ENCODE assay signal across 8 cellular contexts in genomic region chr11:66001941-66002647, GRCh38. TPM values are rescaled to one million over a fixed set of nuclear protein-coding genes. Genes with fewer than 3 reads are reported as not detected.
A peak's percentile ranks its signal among the peaks of the same experiment; 100 is the strongest.
DNase-seq lines count a peak whose midpoint lies in the region; ATAC-seq and TF ChIP-seq lines count a peak whose summit lies in the region.

TSS of gene BANF1 (plus strand) at chr11:66002503. CDS start at chr11:66003251, 748 bp downstream.
A gene with protein sequence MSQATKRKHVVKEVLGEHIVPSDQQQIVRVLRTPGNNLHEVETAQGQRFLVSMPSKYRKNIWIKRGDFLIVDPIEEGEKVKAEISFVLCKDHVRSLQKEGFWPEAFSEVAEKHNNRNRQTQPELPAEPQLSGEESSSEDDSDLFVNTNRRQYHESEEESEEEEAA (minus strand): TSS chr11:66002157. CDS start chr11:66000389, 1,768 bp downstream.

- ATAC-seq in DND-41 (ENCODE audit: insufficient read depth, low read depth): peak; percentile 93
- ATAC-seq in naive B cell (ENCODE audit: low read depth in 2 of 2): peak; percentile 70 to 76
- ATAC-seq in stimulated activated effector memory CD8-positive, alpha-beta T cell treated with anti-CD3 and anti-CD28 coated beads, Interleukin-12 subunit alpha, Interleukin-12 subunit beta, amount 100 ng/mL, for 72 hours: peak; percentile 92

- peak within 1 kb of the TSS; percentile 84 for H2AFZ ChIP-seq in DND-41 (ENCODE audit: low read depth, low read length)

- H3K27ac ChIP-seq in DND-41 (ENCODE audit: low read length): peak within 1 kb of the TSS; percentile 88

- H3K9me3 ChIP-seq in DND-41 (ENCODE audit: insufficient read depth, low read length, severe bottlenecking): no peaks in the 10 kb centered on the region

- peaks cover 40% of the 10 kb centered on the region for H4K20me1 ChIP-seq in DND-41 (ENCODE audit: insufficient read depth, low read length)

- H3K27ac Mint-ChIP-seq in naive B cell: peak within 1 kb of the TSS; percentile 97 to 100 (median 99)
- peak within 1 kb of the TSS; percentile 96 for H3K27ac Mint-ChIP-seq in stimulated activated effector memory CD8-positive, alpha-beta T cell treated with anti-CD3 and anti-CD28 coated beads, Interleukin-12 subunit alpha, Interleukin-12 subunit beta, amount 100 ng/mL, for 72 hours

- TF ChIP-seq CTCF in DND-41 (IDR thresholded peaks at IDR 0.05; ENCODE audit: borderline replicate concordance, extremely low read depth, low read length, poor library complexity, severe bottlenecking): no peak

- H3K36me3 Mint-ChIP-seq in naive B cell: peaks cover 11 to 16% of the 10 kb centered on the region in 2 donors
- H3K36me3 Mint-ChIP-seq in stimulated activated effector memory CD8-positive, alpha-beta T cell treated with anti-CD3 and anti-CD28 coated beads, Interleukin-12 subunit alpha, Interleukin-12 subunit beta, amount 100 ng/mL, for 72 hours: peaks cover 85% of the 10 kb centered on the region

- peak within 1 kb of the TSS; percentile 77 to 92 for H3K4me3 ChIP-seq in DND-41 (ENCODE audit: low read depth in 1 of 2, low read length in 2 of 2)

- peaks cover 62% of the 10 kb centered on the region for H3K36me3 ChIP-seq in DND-41 (ENCODE audit: insufficient read depth, low read length)

- H3K27me3 Mint-ChIP-seq in naive B cell: no peaks in the 10 kb centered on the region

- H3K4me1 Mint-ChIP-seq in naive B cell: peaks cover 24 to 50% (median 42%) of the 10 kb centered on the region in 3 donors
- H3K4me1 Mint-ChIP-seq in stimulated activated effector memory CD8-positive, alpha-beta T cell treated with anti-CD3 and anti-CD28 coated beads, Interleukin-12 subunit alpha, Interleukin-12 subunit beta, amount 100 ng/mL, for 72 hours: peaks cover 31% of the 10 kb centered on the region

- peak within 1 kb of the TSS; percentile 94 to 100 (median 99) for H3K4me3 Mint-ChIP-seq in naive B cell
- peak within 1 kb of the TSS; percentile 99 for H3K4me3 Mint-ChIP-seq in stimulated activated effector memory CD8-positive, alpha-beta T cell treated with anti-CD3 and anti-CD28 coated beads, Interleukin-12 subunit alpha, Interleukin-12 subunit beta, amount 100 ng/mL, for 72 hours

- H3K4me2 ChIP-seq in DND-41 (ENCODE audit: insufficient read depth, low read length): peak within 1 kb of the TSS; percentile 71

- no peaks in the 10 kb centered on the region for H3K27me3 ChIP-seq in DND-41 (ENCODE audit: insufficient read depth, low read length, poor library complexity)

- H3K9me3 Mint-ChIP-seq in naive B cell: no peaks in the 10 kb centered on the region
- H3K9me3 Mint-ChIP-seq in stimulated activated effector memory CD8-positive, alpha-beta T cell treated with anti-CD3 and anti-CD28 coated beads, Interleukin-12 subunit alpha, Interleukin-12 subunit beta, amount 100 ng/mL, for 72 hours: no peaks in the 10 kb centered on the region

- H3K4me1 ChIP-seq in DND-41 (ENCODE audit: insufficient read depth, low read length): peaks cover 39% of the 10 kb centered on the region

- DNase-seq in DND-41: peak; percentile 98
- peak; percentile 80 for DNase-seq in GOT3 (lab: John Stamatoyannopoulos, UW)
- DNase-seq in LHCN-M2 (ENCODE audit: low read depth): peak; percentile 99
- peak; percentile 97 for DNase-seq in RPMI7951 (ENCODE audit: low read depth)
- peak; percentile 88 for DNase-seq in activated T-helper 1 cell treated with Interleukin-2 at 50 U/mL for 16 hours (ENCODE audit: low read depth)
- DNase-seq in fibroblast of gingiva (ENCODE audit: low read depth): peak; percentile 98
- DNase-seq in naive B cell: peak; percentile 94
- peak; percentile 90 to 98 for DNase-seq in stimulated activated effector memory CD8-positive, alpha-beta T cell treated with anti-CD3 and anti-CD28 coated beads, Interleukin-12 subunit alpha, Interleukin-12 subunit beta, amount 100 ng/mL, for 72 hours (ENCODE audit: low spot score in 2 of 2)

- peak within 1 kb of the TSS; percentile 74 for H3K9ac ChIP-seq in DND-41 (ENCODE audit: low read depth, low read length)

- peaks cover 50% of the 10 kb centered on the region for H3K79me2 ChIP-seq in DND-41 (ENCODE audit: insufficient read depth, low read length)

RNA-seq across cellular contexts. Expression of gene BANF1, which starts in this region (rescaled TPM):
- 67.8 and 70.4 TPM in 2 replicates for total RNA-seq in LHCN-M2 (2014; rRNA removed)
- polyA plus RNA-seq in LHCN-M2 (2012): 388 TPM
- 66.9 and 101 TPM in 2 replicates for total RNA-seq in RPMI7951 (2014; rRNA removed; shearing (Covaris generic))
- polyA plus RNA-seq in naive B cell (ENCODE audit: low read depth in 6 of 6): 100 to 1,000 TPM; 162 to 247 (median 189) TPM

RNA-seq across cellular contexts. Expression of the second gene that starts in this region (rescaled TPM):
- total RNA-seq in LHCN-M2 (2014; rRNA removed): 47.0 and 53.3 TPM in 2 replicates
- 45.0 TPM for polyA plus RNA-seq in LHCN-M2 (2012)
- 38.4 and 42.7 TPM in 2 replicates for total RNA-seq in RPMI7951 (2014; rRNA removed; shearing (Covaris generic))
- 10 to 100 TPM in 5 of 6 donors, 1 to 10 TPM in 1; 4.9 to 34.2 (median 20.1) TPM for polyA plus RNA-seq in naive B cell (ENCODE audit: low read depth in 6 of 6)

Comparison
In these comparisons a context has a peak if more than half of its experiments do, and no peak if none do; other contexts are left out.
1. Peak in every context shown above with its lines: DNase-seq, ATAC-seq, H3K4me3 ChIP-seq and H3K27ac ChIP-seq.